ENCODE assay signal across 1 cellular context in the genomic region with DNA sequence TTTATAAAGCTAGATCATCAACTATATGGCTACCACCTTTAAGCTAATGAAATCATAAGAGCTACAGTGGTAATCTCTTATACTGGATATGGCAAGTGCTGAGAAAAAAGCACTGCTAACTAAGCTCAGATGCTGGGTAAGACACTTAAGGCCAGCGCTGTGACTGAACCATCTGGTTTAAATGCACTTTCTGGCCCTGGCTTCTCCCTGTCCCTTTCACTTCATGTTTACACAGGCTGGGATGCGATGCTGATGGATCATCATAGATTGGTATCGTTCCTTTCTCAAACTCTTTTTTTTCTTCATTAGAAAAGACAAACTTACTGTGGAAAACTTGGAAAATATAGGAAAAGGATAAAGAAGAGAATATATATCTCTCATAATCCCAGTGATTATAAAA.
TF ChIP-seq lines count a peak whose summit lies in the region.

No MANE protein-coding gene starts in this region.

TF ChIP-seq in SK-N-SH, 30 proteins besides CTCF, POLR2A, EP300 and RAD21 (continued from another document):
- TF ChIP-seq, protein P1, sequence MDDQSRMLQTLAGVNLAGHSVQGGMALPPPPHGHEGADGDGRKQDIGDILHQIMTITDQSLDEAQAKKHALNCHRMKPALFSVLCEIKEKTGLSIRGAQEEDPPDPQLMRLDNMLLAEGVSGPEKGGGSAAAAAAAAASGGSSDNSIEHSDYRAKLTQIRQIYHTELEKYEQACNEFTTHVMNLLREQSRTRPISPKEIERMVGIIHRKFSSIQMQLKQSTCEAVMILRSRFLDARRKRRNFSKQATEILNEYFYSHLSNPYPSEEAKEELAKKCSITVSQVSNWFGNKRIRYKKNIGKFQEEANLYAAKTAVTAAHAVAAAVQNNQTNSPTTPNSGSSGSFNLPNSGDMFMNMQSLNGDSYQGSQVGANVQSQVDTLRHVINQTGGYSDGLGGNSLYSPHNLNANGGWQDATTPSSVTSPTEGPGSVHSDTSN (IDR thresholded peaks at IDR 0.05): no peak
- TF ChIP-seq EZH2phosphoT487 (IDR thresholded peaks at IDR 0.05; ENCODE audit: borderline replicate concordance, low read depth) (no peak), MXI1 (IDR thresholded peaks at IDR 0.05; ENCODE audit: low read depth, low read length) (no peak), FOSL2 (IDR thresholded peaks at IDR 0.05; ENCODE audit: borderline replicate concordance, low read depth) (no peak), RFX5 (IDR thresholded peaks at IDR 0.05; ENCODE audit: low read length) (no peak)
TF ChIP-seq in SK-N-SH: peak in this region for 2.
